Comparison of ENCODE assay signal across 19 cellular contexts in the genomic region with DNA sequence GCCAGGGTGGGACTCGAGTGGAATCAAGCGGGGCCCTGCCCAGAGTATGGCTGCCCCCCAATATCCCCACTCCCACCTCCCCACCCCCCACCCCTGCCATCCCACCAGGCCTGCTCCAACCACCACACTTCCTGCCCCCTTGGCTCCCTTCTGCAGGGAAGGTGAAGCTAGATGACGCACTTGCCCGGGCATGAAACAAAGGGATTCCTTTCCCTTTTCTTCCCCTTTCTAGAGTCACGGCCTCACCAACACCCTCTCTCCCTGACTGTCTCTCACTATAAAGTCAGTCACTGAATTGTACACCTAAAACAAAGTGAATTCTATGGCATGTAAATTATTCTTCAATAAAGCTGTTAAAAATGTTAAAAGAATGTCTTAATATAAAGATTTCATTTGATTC. TPM values are rescaled to one million over a fixed set of nuclear protein-coding genes. Genes with fewer than 3 reads are reported as not detected.
"Had no signal": no experiment of that assay in that cellular context is flagged by ENCODE, and none has a peak within 500 bp of the region (broad histone marks: within the 10 kb centered on the region; RNA-seq: fewer than 3 reads in every experiment).

No MANE protein-coding gene starts in this region.

- ATAC-seq: activated CD4-positive, alpha-beta T cell treated with anti-CD3 and anti-CD28 coated beads for 36 hours; activated T-cell treated with anti-CD3 and anti-CD28 coated beads, Interleukin-2, amount 50 U/mL, for 72 hours; left ventricle myocardium superior; natural killer cell treated with Interleukin-12 subunit alpha and Interleukin-12 subunit beta and Interleukin-15 and Interleukin-18, amount 100 ng/mL, for 72 hours; stimulated activated memory B cell treated with anti-CD40 and anti-IgM and Interleukin-4, amounts not matched to agents 10 μg/mL and 1 μg/mL and 100 μg/mL, for 72 hours had no signal

- H3K27ac Mint-ChIP-seq: activated CD4-positive, alpha-beta memory T cell treated with anti-CD3 and anti-CD28 coated beads, Interleukin-2, amount 10 ng/mL, durations not matched to agents 7 days and 5 days; activated CD4-positive, alpha-beta T cell treated with anti-CD3 and anti-CD28 coated beads for 36 hours; activated naive CD8-positive, alpha-beta T cell; activated T-cell treated with anti-CD3 and anti-CD28 coated beads, Interleukin-2, amount 50 U/mL, for 72 hours; natural killer cell treated with Interleukin-12 subunit alpha and Interleukin-12 subunit beta and Interleukin-15 and Interleukin-18, amount 100 ng/mL, for 72 hours; stimulated activated memory B cell treated with anti-CD40 and anti-IgM and Interleukin-4, amounts not matched to agents 10 μg/mL and 1 μg/mL and 100 μg/mL, for 72 hours had no signal

- H3K4me3 Mint-ChIP-seq: activated CD4-positive, alpha-beta memory T cell treated with anti-CD3 and anti-CD28 coated beads, Interleukin-2, amount 10 ng/mL, durations not matched to agents 7 days and 5 days; activated CD4-positive, alpha-beta T cell treated with anti-CD3 and anti-CD28 coated beads for 36 hours; activated naive CD8-positive, alpha-beta T cell; activated T-cell treated with anti-CD3 and anti-CD28 coated beads, Interleukin-2, amount 50 U/mL, for 72 hours; natural killer cell treated with Interleukin-12 subunit alpha and Interleukin-12 subunit beta and Interleukin-15 and Interleukin-18, amount 100 ng/mL, for 72 hours; stimulated activated memory B cell treated with anti-CD40 and anti-IgM and Interleukin-4, amounts not matched to agents 10 μg/mL and 1 μg/mL and 100 μg/mL, for 72 hours had no signal

- H3K36me3 Mint-ChIP-seq: activated naive CD8-positive, alpha-beta T cell; natural killer cell treated with Interleukin-12 subunit alpha and Interleukin-12 subunit beta and Interleukin-15 and Interleukin-18, amount 100 ng/mL, for 72 hours; stimulated activated memory B cell treated with anti-CD40 and anti-IgM and Interleukin-4, amounts not matched to agents 10 μg/mL and 1 μg/mL and 100 μg/mL, for 72 hours had no signal

- DNase-seq: activated CD4-positive, alpha-beta memory T cell treated with anti-CD3 and anti-CD28 coated beads, Interleukin-2, amount 10 ng/mL, durations not matched to agents 7 days and 5 days; activated CD4-positive, alpha-beta T cell treated with anti-CD3 and anti-CD28 coated beads for 36 hours; activated CD8-positive, alpha-beta memory T cell treated with anti-CD3 and anti-CD28 coated beads, Interleukin-2, amount 50 U/mL, for 4 hours; activated gamma-delta T cell; activated T-cell treated with anti-CD3 and anti-CD28 coated beads, Interleukin-2, amount 50 U/mL, for 72 hours; amygdala; brain microvascular endothelial cell; cerebellar nuclear complex; effector memory CD4-positive, alpha-beta T cell; mesendoderm; nucleus accumbens; posterior cingulate gyrus; retina; stimulated activated CD4-positive, alpha-beta T cell treated with anti-CD3 and anti-CD28 coated beads, Interleukin-2, amount 100 ng/mL, for 48 hours; T-helper 1 cell had no signal

- H3K4me1 Mint-ChIP-seq: activated CD4-positive, alpha-beta T cell treated with anti-CD3 and anti-CD28 coated beads for 36 hours; stimulated activated memory B cell treated with anti-CD40 and anti-IgM and Interleukin-4, amounts not matched to agents 10 μg/mL and 1 μg/mL and 100 μg/mL, for 72 hours had no signal

- H3K9me3 Mint-ChIP-seq: activated CD4-positive, alpha-beta memory T cell treated with anti-CD3 and anti-CD28 coated beads, Interleukin-2, amount 10 ng/mL, durations not matched to agents 7 days and 5 days; activated T-cell treated with anti-CD3 and anti-CD28 coated beads, Interleukin-2, amount 50 U/mL, for 72 hours; natural killer cell treated with Interleukin-12 subunit alpha and Interleukin-12 subunit beta and Interleukin-15 and Interleukin-18, amount 100 ng/mL, for 72 hours; stimulated activated memory B cell treated with anti-CD40 and anti-IgM and Interleukin-4, amounts not matched to agents 10 μg/mL and 1 μg/mL and 100 μg/mL, for 72 hours had no signal

RNA-seq across cellular contexts. Expression of a gene that starts 16.0 kb away (rescaled TPM):
- total RNA-seq: activated CD4-positive, alpha-beta T cell treated with anti-CD3 and anti-CD28 coated beads for 36 hours; natural killer cell treated with Interleukin-12 subunit alpha and Interleukin-12 subunit beta and Interleukin-15 and Interleukin-18, amount 100 ng/mL, for 72 hours had no signal
